Comparison of ENCODE assay signal across 20 cellular contexts in the genomic region with DNA sequence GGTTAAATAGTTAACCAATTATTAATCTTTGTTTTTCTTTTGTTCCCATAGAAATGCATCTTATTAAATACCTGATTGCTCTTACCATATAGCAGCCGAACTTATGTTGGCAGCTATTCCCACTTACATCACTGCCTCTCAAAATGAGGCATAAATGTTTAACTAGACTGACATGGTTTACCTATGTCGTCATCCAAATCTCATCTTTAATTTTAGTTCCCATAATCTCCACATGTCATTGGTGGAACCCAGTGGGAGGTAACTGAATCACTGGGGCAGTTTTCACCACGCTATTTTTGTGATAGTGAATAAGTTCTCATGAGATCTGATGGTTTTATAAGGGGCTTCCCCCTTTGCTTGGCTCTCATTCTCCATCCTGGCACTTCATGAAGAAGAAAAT.
"Had no signal": no experiment of that assay in that cellular context is flagged by ENCODE, and none has a peak within 500 bp of the region (broad histone marks: within the 10 kb centered on the region; RNA-seq: fewer than 3 reads in every experiment).

No MANE protein-coding gene starts in this region.

- H3K4me3 Mint-ChIP-seq: central memory CD8-positive, alpha-beta T cell; naive thymus-derived CD8-positive, alpha-beta T cell; neural crest cell had no signal

- ATAC-seq: gastrocnemius medialis; left cardiac atrium; lower lobe of right lung; naive thymus-derived CD8-positive, alpha-beta T cell; right cardiac atrium had no signal

- H3K4me1 Mint-ChIP-seq: central memory CD8-positive, alpha-beta T cell; naive thymus-derived CD8-positive, alpha-beta T cell had no signal

- H3K27ac Mint-ChIP-seq: naive thymus-derived CD8-positive, alpha-beta T cell had no signal

- DNase-seq: cortex of kidney; dorsolateral prefrontal cortex; effector CD8-positive, alpha-beta T cell; gastrocnemius medialis; glutamatergic neuron; islet precursor cell; left cardiac atrium; left ventricle myocardium inferior; lower lobe of right lung; mesendoderm; naive thymus-derived CD8-positive, alpha-beta T cell; posterior cingulate gyrus; right cardiac atrium; stimulated activated CD4-positive, alpha-beta T cell treated with anti-CD3 and anti-CD28 coated beads, Interleukin-4, amount 100 ng/mL, for 24 hours; stimulated activated naive CD4-positive, alpha-beta T cell; stomach; substantia nigra; transverse colon had no signal
